ENCODE assay signal across 1 cellular context in the genomic region with DNA sequence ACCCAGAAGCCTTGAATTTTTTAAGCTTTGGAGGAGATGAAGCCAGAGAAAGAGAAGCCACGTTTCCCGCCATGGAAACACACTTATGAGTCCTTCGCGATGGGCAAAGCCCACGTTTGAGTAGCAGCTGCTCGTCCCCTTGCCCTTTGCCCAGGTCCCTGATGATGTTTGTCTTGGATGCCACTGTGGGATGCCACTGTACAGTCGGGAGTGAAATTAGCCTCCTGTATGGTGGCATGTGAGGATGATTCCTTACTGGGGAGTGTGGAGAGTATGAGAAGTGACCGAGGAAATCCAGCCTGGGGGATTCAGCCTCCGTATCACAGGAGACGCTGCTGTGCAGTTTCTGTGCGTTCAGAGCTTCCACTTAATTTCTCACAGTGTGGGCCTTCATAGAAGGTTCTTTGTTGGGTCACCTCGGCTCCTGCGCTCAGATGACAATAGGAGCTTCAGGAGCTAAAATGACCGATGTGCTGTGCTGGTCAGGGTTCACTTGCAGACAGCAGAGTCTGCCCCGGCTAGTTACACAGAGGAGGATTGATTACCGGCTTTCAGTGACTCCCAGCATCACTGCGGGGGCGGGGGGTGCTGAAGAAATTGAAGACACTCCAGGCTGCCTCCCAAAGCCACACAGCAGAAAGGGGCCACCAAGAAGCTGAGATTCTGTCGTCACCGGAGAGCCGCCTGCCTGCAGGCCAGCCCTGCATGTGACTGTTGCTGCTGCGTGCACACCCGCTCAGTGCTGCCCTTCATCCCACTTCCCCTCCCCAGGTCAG.
TF ChIP-seq lines count a peak whose summit lies in the region.

No MANE protein-coding gene starts in this region.

TF ChIP-seq in HepG2, 621 proteins besides CTCF, POLR2A, EP300 and RAD21 (continued from another document and continues in another):
- TF ChIP-seq ARNT (IDR thresholded peaks at IDR 0.05) (no peak), ZNF333 (CRISPR knock-in tag; IDR thresholded peaks at IDR 0.05; ENCODE audit: borderline replicate concordance) (no peak), ZNF292 (CRISPR knock-in tag; IDR thresholded peaks at IDR 0.05; ENCODE audit: borderline replicate concordance, low read depth) (peak; percentile 96), ZNF234 (CRISPR knock-in tag; conservative IDR thresholded peaks at IDR 0.05) (no peak), LCORL (IDR thresholded peaks at IDR 0.05) (no peak), LCORL (CRISPR knock-in tag; IDR thresholded peaks at IDR 0.05) (no peak), TSC22D2 (CRISPR knock-in tag; IDR thresholded peaks at IDR 0.05; ENCODE audit: borderline replicate concordance) (no peak), ZNF317 (CRISPR knock-in tag; IDR thresholded peaks at IDR 0.05) (no peak), ZBTB2 (CRISPR knock-in tag; IDR thresholded peaks at IDR 0.05; ENCODE audit: low read depth) (no peak), FOSL2 (CRISPR knock-in tag; IDR thresholded peaks at IDR 0.05) (0 out of 2 replicates have a peak, but pooled peaks have one; percentile 7), RARG (CRISPR knock-in tag; IDR thresholded peaks at IDR 0.05; ENCODE audit: low read depth) (no peak), NRL (CRISPR knock-in tag; IDR thresholded peaks at IDR 0.05; ENCODE audit: borderline replicate concordance) (peak; percentile 56; the same call in 1 of the 2 replicates), HNF4G (IDR thresholded peaks at IDR 0.05; ENCODE audit: borderline replicate concordance, low read depth, low read length) (no peak), HNF4G (CRISPR knock-in tag; IDR thresholded peaks at IDR 0.05; ENCODE audit: borderline replicate concordance, low read depth) (no peak), ELF3 (CRISPR knock-in tag; IDR thresholded peaks at IDR 0.05) (no peak), ARID2 (CRISPR knock-in tag; IDR thresholded peaks at IDR 0.05; ENCODE audit: borderline replicate concordance) (no peak), HES4 (CRISPR knock-in tag; IDR thresholded peaks at IDR 0.05; ENCODE audit: borderline replicate concordance) (no peak), FOXA1 (IDR thresholded peaks at IDR 0.05) (no peak), FOXA1 (CRISPR knock-in tag; IDR thresholded peaks at IDR 0.05) (no peak; the same call in 1 of the 2 replicates), FOXP4 (CRISPR knock-in tag; IDR thresholded peaks at IDR 0.05) (no peak), ZNF232 (CRISPR knock-in tag; IDR thresholded peaks at IDR 0.05; ENCODE audit: borderline replicate concordance) (no peak), FLYWCH1 (CRISPR knock-in tag; IDR thresholded peaks at IDR 0.05) (no peak), CREB1 (IDR thresholded peaks at IDR 0.05) (0 out of 2 replicates have a peak, but pooled peaks have one; percentile 20), CREB1 (CRISPR knock-in tag; IDR thresholded peaks at IDR 0.05) (no peak), ZNF160 (CRISPR knock-in tag; IDR thresholded peaks at IDR 0.05) (no peak), MXI1 (IDR thresholded peaks at IDR 0.05; ENCODE audit: borderline replicate concordance, low read depth, low read length) (no peak), PHF8 (CRISPR knock-in tag; IDR thresholded peaks at IDR 0.05) (no peak), NR2F2 (IDR thresholded peaks at IDR 0.05; ENCODE audit: borderline replicate concordance, low read depth) (0 out of 2 replicates have a peak, but pooled peaks have one; percentile 17), JUNB (CRISPR knock-in tag; IDR thresholded peaks at IDR 0.05; ENCODE audit: borderline replicate concordance) (no peak), NFIC (IDR thresholded peaks at IDR 0.05; ENCODE audit: low read length) (peak; percentile 15; the same call in 1 of the 2 replicates), ZNF572 (CRISPR knock-in tag; IDR thresholded peaks at IDR 0.05) (no peak), ZC3H4 (CRISPR knock-in tag; IDR thresholded peaks at IDR 0.05; ENCODE audit: borderline replicate concordance) (no peak), CBX1 (IDR thresholded peaks at IDR 0.05; ENCODE audit: low read depth) (no peak), MEIS2 (CRISPR knock-in tag; IDR thresholded peaks at IDR 0.05) (0 out of 2 replicates have a peak, but pooled peaks have one; percentile 33), HDAC2 (CRISPR knock-in tag; IDR thresholded peaks at IDR 0.05) (peak; percentile 12; the same call in 1 of the 2 replicates), GLMP (CRISPR knock-in tag; IDR thresholded peaks at IDR 0.05; ENCODE audit: borderline replicate concordance) (no peak), REPIN1 (CRISPR knock-in tag; IDR thresholded peaks at IDR 0.05; ENCODE audit: borderline replicate concordance, low read depth) (no peak), ARID4A (CRISPR knock-in tag; IDR thresholded peaks at IDR 0.05; ENCODE audit: borderline replicate concordance) (no peak)
- TF ChIP-seq, protein P1, sequence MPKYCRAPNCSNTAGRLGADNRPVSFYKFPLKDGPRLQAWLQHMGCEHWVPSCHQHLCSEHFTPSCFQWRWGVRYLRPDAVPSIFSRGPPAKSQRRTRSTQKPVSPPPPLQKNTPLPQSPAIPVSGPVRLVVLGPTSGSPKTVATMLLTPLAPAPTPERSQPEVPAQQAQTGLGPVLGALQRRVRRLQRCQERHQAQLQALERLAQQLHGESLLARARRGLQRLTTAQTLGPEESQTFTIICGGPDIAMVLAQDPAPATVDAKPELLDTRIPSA (CRISPR knock-in tag; IDR thresholded peaks at IDR 0.05; ENCODE audit: borderline replicate concordance) = no peak
- TF ChIP-seq, protein P2, sequence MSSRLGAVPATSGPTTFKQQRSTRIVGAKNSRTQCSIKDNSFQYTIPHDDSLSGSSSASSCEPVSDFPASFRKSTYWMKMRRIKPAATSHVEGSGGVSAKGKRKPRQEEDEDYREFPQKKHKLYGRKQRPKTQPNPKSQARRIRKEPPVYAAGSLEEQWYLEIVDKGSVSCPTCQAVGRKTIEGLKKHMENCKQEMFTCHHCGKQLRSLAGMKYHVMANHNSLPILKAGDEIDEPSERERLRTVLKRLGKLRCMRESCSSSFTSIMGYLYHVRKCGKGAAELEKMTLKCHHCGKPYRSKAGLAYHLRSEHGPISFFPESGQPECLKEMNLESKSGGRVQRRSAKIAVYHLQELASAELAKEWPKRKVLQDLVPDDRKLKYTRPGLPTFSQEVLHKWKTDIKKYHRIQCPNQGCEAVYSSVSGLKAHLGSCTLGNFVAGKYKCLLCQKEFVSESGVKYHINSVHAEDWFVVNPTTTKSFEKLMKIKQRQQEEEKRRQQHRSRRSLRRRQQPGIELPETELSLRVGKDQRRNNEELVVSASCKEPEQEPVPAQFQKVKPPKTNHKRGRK (CRISPR knock-in tag; IDR thresholded peaks at IDR 0.05) = no peak
- TF ChIP-seq, protein P3, sequence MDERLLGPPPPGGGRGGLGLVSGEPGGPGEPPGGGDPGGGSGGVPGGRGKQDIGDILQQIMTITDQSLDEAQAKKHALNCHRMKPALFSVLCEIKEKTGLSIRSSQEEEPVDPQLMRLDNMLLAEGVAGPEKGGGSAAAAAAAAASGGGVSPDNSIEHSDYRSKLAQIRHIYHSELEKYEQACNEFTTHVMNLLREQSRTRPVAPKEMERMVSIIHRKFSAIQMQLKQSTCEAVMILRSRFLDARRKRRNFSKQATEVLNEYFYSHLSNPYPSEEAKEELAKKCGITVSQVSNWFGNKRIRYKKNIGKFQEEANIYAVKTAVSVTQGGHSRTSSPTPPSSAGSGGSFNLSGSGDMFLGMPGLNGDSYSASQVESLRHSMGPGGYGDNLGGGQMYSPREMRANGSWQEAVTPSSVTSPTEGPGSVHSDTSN (CRISPR knock-in tag; IDR thresholded peaks at IDR 0.05) = no peak
- TF ChIP-seq, protein P4, sequence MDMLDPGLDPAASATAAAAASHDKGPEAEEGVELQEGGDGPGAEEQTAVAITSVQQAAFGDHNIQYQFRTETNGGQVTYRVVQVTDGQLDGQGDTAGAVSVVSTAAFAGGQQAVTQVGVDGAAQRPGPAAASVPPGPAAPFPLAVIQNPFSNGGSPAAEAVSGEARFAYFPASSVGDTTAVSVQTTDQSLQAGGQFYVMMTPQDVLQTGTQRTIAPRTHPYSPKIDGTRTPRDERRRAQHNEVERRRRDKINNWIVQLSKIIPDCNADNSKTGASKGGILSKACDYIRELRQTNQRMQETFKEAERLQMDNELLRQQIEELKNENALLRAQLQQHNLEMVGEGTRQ (IDR thresholded peaks at IDR 0.05; ENCODE audit: low read depth, low read length) = no peak
- TF ChIP-seq, protein P4 (CRISPR knock-in tag; IDR thresholded peaks at IDR 0.05; ENCODE audit: borderline replicate concordance) = no peak
- TF ChIP-seq, protein P5, sequence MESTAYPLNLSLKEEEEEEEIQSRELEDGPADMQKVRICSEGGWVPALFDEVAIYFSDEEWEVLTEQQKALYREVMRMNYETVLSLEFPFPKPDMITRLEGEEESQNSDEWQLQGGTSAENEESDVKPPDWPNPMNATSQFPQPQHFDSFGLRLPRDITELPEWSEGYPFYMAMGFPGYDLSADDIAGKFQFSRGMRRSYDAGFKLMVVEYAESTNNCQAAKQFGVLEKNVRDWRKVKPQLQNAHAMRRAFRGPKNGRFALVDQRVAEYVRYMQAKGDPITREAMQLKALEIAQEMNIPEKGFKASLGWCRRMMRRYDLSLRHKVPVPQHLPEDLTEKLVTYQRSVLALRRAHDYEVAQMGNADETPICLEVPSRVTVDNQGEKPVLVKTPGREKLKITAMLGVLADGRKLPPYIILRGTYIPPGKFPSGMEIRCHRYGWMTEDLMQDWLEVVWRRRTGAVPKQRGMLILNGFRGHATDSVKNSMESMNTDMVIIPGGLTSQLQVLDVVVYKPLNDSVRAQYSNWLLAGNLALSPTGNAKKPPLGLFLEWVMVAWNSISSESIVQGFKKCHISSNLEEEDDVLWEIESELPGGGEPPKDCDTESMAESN (CRISPR knock-in tag; conservative IDR thresholded peaks at IDR 0.05) = 0 out of 2 replicates have a peak, but pooled peaks have one; percentile 25
- TF ChIP-seq, protein P6, sequence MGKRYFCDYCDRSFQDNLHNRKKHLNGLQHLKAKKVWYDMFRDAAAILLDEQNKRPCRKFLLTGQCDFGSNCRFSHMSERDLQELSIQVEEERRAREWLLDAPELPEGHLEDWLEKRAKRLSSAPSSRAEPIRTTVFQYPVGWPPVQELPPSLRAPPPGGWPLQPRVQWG (CRISPR knock-in tag; IDR thresholded peaks at IDR 0.05; ENCODE audit: borderline replicate concordance, low read depth) = no peak
